Comparison of ENCODE assay signal across 22 cellular contexts in genomic region chr10:127343831-127344230, GRCh38.
DNase-seq lines count a peak whose midpoint lies in the region; FAIRE-seq and TF ChIP-seq lines count a peak whose summit lies in the region.
"Had no signal": no experiment of that assay in that cellular context is flagged by ENCODE, and none has a peak within 500 bp of the region (broad histone marks: within the 10 kb centered on the region; RNA-seq: fewer than 3 reads in every experiment).

No MANE protein-coding gene starts in this region.

- peak; percentile 56 for DNase-seq in AG10803 (ENCODE audit: low read depth)
- DNase-seq in adipocyte (ENCODE audit: low read depth): peak; percentile 31
- DNase-seq in fibroblast of mammary gland (ENCODE audit: low read depth): peak; percentile 41
- peak; percentile 10 for DNase-seq in iris pigment epithelial cell (ENCODE audit: low read depth)
- no peak for DNase-seq in retina
- no peak for DNase-seq in endodermal cell
- no peak for DNase-seq in D721Med (ENCODE audit: insufficient read length, low spot score)
- DNase-seq in NCI-H1417 treated with DMSO at 0.1 percent for 48 hours (lab: John Stamatoyannopoulos, UW): no peak
- DNase-seq: H9, Karpas-422, NCI-H1092, NCI-H146, NCI-H1930, NCI-H446 treated with DMSO at 0.1 percent for 48 hours, NCI-H526 treated with DMSO at 0.1 percent for 48 hours, OCI-M1, SK-N-SH, SW 1271 had no signal

- no peaks in the 10 kb centered on the region for H3K9me3 ChIP-seq in adipocyte (ENCODE audit: control insufficient read depth, low read length)
- H3K9me3 ChIP-seq in endodermal cell (ENCODE audit: control insufficient read depth, low read length): no peaks in the 10 kb centered on the region
- H3K9me3 ChIP-seq: SK-N-SH had no signal

- no peaks in the 10 kb centered on the region for H3K27me3 ChIP-seq in adipocyte (replicated peaks; ENCODE audit: control insufficient read depth, insufficient read depth, low read length)
- H3K27me3 ChIP-seq in endodermal cell (ENCODE audit: control insufficient read depth, insufficient read depth, low read length, poor library complexity, severe bottlenecking): no peaks in the 10 kb centered on the region

- TF ChIP-seq CTCF in AG10803 (conservative IDR thresholded peaks at IDR 0.05; ENCODE audit: low read length) (no peak), fibroblast of mammary gland (conservative IDR thresholded peaks at IDR 0.05; ENCODE audit: control insufficient read depth, insufficient read depth, low read depth, low read length) (no peak), endodermal cell (conservative IDR thresholded peaks at IDR 0.05) (no peak), D721Med (IDR thresholded peaks at IDR 0.05; ENCODE audit: insufficient read depth, missing control alignments) (no peak)

- H3K9me3 Mint-ChIP-seq in endodermal cell: no peaks in the 10 kb centered on the region
- H3K9me3 Mint-ChIP-seq: GM23338, H9 had no signal

- peaks cover 32% of the 10 kb centered on the region for H3K36me3 Mint-ChIP-seq in endodermal cell (ENCODE audit: low read depth)

- H3K27me3 Mint-ChIP-seq in endodermal cell (ENCODE audit: insufficient read depth): no peaks in the 10 kb centered on the region

- H3K27ac ChIP-seq in endodermal cell (ENCODE audit: low read depth, low read length): no peak overlapping the region

- peaks cover 28% of the 10 kb centered on the region for H3K36me3 ChIP-seq in adipocyte (ENCODE audit: control insufficient read depth, insufficient read depth, low read length, severe bottlenecking)
- H3K36me3 ChIP-seq in endodermal cell (ENCODE audit: control insufficient read depth, insufficient read depth, low read length): peaks cover 9% of the 10 kb centered on the region

- H3K27ac Mint-ChIP-seq in endodermal cell: no peak overlapping the region
- H3K27ac Mint-ChIP-seq: H9 had no signal

- H3K4me3 Mint-ChIP-seq in endodermal cell: no peak overlapping the region
- H3K4me3 Mint-ChIP-seq: GM23338, H9 had no signal

- H3K4me1 Mint-ChIP-seq in endodermal cell: peaks cover 21% of the 10 kb centered on the region

- 74 to 75% methylated on average over 6 of the region's 6 CpGs for WGBS in endodermal cell (ENCODE audit: insufficient coverage in 1 of 2, insufficient read length in 1 of 2), 2 experiments

- H3K9ac ChIP-seq in adipocyte (ENCODE audit: low read length) (no peak overlapping the region), endodermal cell (ENCODE audit: extremely low read depth, low read length, poor library complexity, severe bottlenecking) (no peak overlapping the region)
- H3K9ac ChIP-seq: SK-N-SH had no signal

- H3K4me3 ChIP-seq in AG10803 (ENCODE audit: low read length) (no peak overlapping the region), adipocyte (ENCODE audit: low read length) (no peak overlapping the region), fibroblast of mammary gland (ENCODE audit: control insufficient read depth, low read depth, low read length) (no peak overlapping the region), endodermal cell (ENCODE audit: low read length) (no peak overlapping the region)
- H3K4me3 ChIP-seq: GM23338 had no signal

- no peak for FAIRE-seq in D721Med (lab: Jason Lieb, UNC)
- FAIRE-seq: A204.1, HepG2, RCC 7860 had no signal

- H3K4me1 ChIP-seq in adipocyte (ENCODE audit: control insufficient read depth, insufficient read depth, low read length) (peaks cover 13% of the 10 kb centered on the region), endodermal cell (ENCODE audit: control insufficient read depth, insufficient read depth, low read length) (no peaks in the 10 kb centered on the region)

Comparison
In these comparisons a context has a peak if more than half of its experiments do, and no peak if none do; other contexts are left out.
1. DNase-seq: peak in AG10803 (single experiment), adipocyte (single experiment), fibroblast of mammary gland (single experiment) and iris pigment epithelial cell (single experiment); none in retina (single experiment), endodermal cell (single experiment), D721Med (single experiment) and NCI-H1417 treated with DMSO at 0.1 percent for 48 hours (single experiment).